Comparison of ENCODE assay signal across 12 cellular contexts in the genomic region with DNA sequence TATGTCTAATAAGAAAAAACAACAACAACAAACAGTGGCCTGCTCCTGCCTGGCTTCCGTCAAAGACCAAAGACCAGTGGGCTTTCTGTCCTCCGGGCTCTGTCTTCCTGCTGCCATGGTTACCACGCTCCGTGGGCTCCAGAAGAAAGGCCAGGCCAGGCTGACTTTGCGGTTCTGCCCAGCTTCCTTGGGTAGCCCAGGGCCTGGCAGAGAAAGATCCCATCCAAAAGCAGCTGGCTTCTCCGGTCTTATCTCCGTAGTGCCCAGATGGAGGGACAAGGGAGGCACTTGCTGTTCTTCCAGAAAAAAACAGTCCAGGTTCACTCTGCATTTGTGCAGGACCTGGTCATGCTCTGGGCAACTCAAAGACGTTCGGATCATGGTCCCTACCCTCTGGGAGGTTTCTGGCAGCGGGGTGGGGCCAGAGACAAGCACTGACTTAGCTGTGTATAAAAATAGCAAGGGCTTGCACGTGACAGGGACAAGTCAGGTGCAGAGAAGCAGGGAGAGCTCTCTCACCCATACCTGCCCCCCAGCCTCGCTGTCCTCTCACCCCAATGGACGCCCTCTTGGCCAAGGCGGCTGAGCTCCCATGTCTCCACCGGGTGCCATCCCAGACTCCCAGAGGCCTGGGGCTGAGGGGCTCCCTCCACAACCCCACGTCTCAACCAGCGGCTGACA.
DNase-seq lines count a peak whose midpoint lies in the region; ATAC-seq and TF ChIP-seq lines count a peak whose summit lies in the region.
"Had no signal": no experiment of that assay in that cellular context is flagged by ENCODE, and none has a peak within 500 bp of the region (broad histone marks: within the 10 kb centered on the region; RNA-seq: fewer than 3 reads in every experiment).

No MANE protein-coding gene starts in this region.

- peaks cover 51% of the 10 kb centered on the region for H3K4me1 ChIP-seq in mucosa of stomach (ENCODE audit: control insufficient read depth, insufficient read depth, low read length)

- no peak overlapping the region for H3K4me3 Mint-ChIP-seq in activated T-helper 17 cell treated with anti-CD3 and anti-CD28 coated beads, Interleukin-2, amount 50 U/mL, for 72 hours
- no peak overlapping the region for H3K4me3 Mint-ChIP-seq in type B pancreatic cell
- H3K4me3 Mint-ChIP-seq: activated CD8-positive, alpha-beta T cell treated with anti-CD3 and anti-CD28 coated beads, Interleukin-2, amount 10 ng/mL, durations not matched to agents 7 days and 5 days; activated naive CD8-positive, alpha-beta T cell treated with anti-CD3 and anti-CD28 coated beads, Interleukin-2, amount 50 U/mL, for 24 hours had no signal

- H3K27ac Mint-ChIP-seq in activated T-helper 17 cell treated with anti-CD3 and anti-CD28 coated beads, Interleukin-2, amount 50 U/mL, for 72 hours, result peak overlapping the region; percentile 18
- peak overlapping the region; percentile 50 for H3K27ac Mint-ChIP-seq in type B pancreatic cell
- H3K27ac Mint-ChIP-seq: activated CD8-positive, alpha-beta T cell treated with anti-CD3 and anti-CD28 coated beads, Interleukin-2, amount 10 ng/mL, durations not matched to agents 7 days and 5 days; activated naive CD8-positive, alpha-beta T cell treated with anti-CD3 and anti-CD28 coated beads, Interleukin-2, amount 50 U/mL, for 24 hours had no signal

- no peak for DNase-seq in Right ventricle myocardium inferior (ENCODE audit: missing footprints)
- no peak for DNase-seq in type B pancreatic cell (ENCODE audit: extremely low spot score, unreplicated experiment)
- no peak for DNase-seq in central memory CD4-positive, alpha-beta T cell
- no peak for DNase-seq in hepatic stellate cell (ENCODE audit: low spot score)
- DNase-seq: activated CD8-positive, alpha-beta T cell treated with anti-CD3 and anti-CD28 coated beads, Interleukin-2, amount 10 ng/mL, durations not matched to agents 7 days and 5 days; activated naive CD8-positive, alpha-beta T cell treated with anti-CD3 and anti-CD28 coated beads, Interleukin-2, amount 50 U/mL, for 24 hours; DND-41; T-helper 1 cell; uterus had no signal

- no peak overlapping the region for H3K4me3 ChIP-seq in mucosa of stomach (ENCODE audit: low read length)
- H3K4me3 ChIP-seq: uterus had no signal

- peak overlapping the region; percentile 31 for H3K9ac ChIP-seq in mucosa of stomach (ENCODE audit: low read length)

- no peak for TF ChIP-seq CTCF in type B pancreatic cell (conservative IDR thresholded peaks at IDR 0.05)

- no peaks in the 10 kb centered on the region for H3K27me3 ChIP-seq in mucosa of stomach (ENCODE audit: control insufficient read depth, insufficient read depth, low read length)
- H3K27me3 ChIP-seq: uterus had no signal

- peaks cover 7% of the 10 kb centered on the region for H3K9me3 Mint-ChIP-seq in activated T-helper 17 cell treated with anti-CD3 and anti-CD28 coated beads, Interleukin-2, amount 50 U/mL, for 72 hours
- peaks cover 7% of the 10 kb centered on the region for H3K9me3 Mint-ChIP-seq in type B pancreatic cell

- H3K9me3 ChIP-seq in mucosa of stomach (ENCODE audit: control insufficient read depth, low read length), result no peaks in the 10 kb centered on the region
- H3K9me3 ChIP-seq: uterus had no signal

- H3K27me3 Mint-ChIP-seq in activated T-helper 17 cell treated with anti-CD3 and anti-CD28 coated beads, Interleukin-2, amount 50 U/mL, for 72 hours, result no peaks in the 10 kb centered on the region
- H3K27me3 Mint-ChIP-seq in type B pancreatic cell, result no peaks in the 10 kb centered on the region

- H3K36me3 ChIP-seq in mucosa of stomach (ENCODE audit: control insufficient read depth, insufficient read depth, low read length), result no peaks in the 10 kb centered on the region
- H3K36me3 ChIP-seq: uterus had no signal

- no peaks in the 10 kb centered on the region for H3K36me3 Mint-ChIP-seq in activated T-helper 17 cell treated with anti-CD3 and anti-CD28 coated beads, Interleukin-2, amount 50 U/mL, for 72 hours (ENCODE audit: low read depth)
- peaks cover 5% of the 10 kb centered on the region for H3K36me3 Mint-ChIP-seq in type B pancreatic cell

- no peak for ATAC-seq in activated T-helper 17 cell treated with anti-CD3 and anti-CD28 coated beads, Interleukin-2, amount 50 U/mL, for 72 hours (replicated peaks)
- peak; percentile 47 for ATAC-seq in Right ventricle myocardium inferior
- ATAC-seq in GM18861 (IDR thresholded peaks at IDR 0.05; ENCODE audit: unreplicated experiment), result no peak
- ATAC-seq: activated CD8-positive, alpha-beta T cell treated with anti-CD3 and anti-CD28 coated beads, Interleukin-2, amount 10 ng/mL, durations not matched to agents 7 days and 5 days; activated naive CD8-positive, alpha-beta T cell treated with anti-CD3 and anti-CD28 coated beads, Interleukin-2, amount 50 U/mL, for 24 hours had no signal

- H3K4me1 Mint-ChIP-seq in activated T-helper 17 cell treated with anti-CD3 and anti-CD28 coated beads, Interleukin-2, amount 50 U/mL, for 72 hours, result peaks cover 10% of the 10 kb centered on the region
- H3K4me1 Mint-ChIP-seq in type B pancreatic cell (ENCODE audit: unreplicated experiment), result peaks cover 34% of the 10 kb centered on the region

- intact Hi-C loops in Right ventricle myocardium inferior (cut with DNase I), result loop anchor here (10.0 kb wide), 1 partner anchor 846 kb away; no protein-coding TSS in a partner anchor
